Comparison of ENCODE assay signal across 8 cellular contexts in genomic region chr19:48332662-48333466, GRCh38. TPM values are rescaled to one million over a fixed set of nuclear protein-coding genes. Genes with fewer than 3 reads are reported as not detected.
A peak's percentile ranks its signal among the peaks of the same experiment; 100 is the strongest.
DNase-seq lines count a peak whose midpoint lies in the region; ATAC-seq and TF ChIP-seq lines count a peak whose summit lies in the region.

No MANE protein-coding gene starts in this region.

- WGBS in stomach, 5 donors = 0 to 3% (median 1%) methylated on average over 21 to 25 of the region's 25 CpGs

- H2AFZ ChIP-seq in Loucy (ENCODE audit: low read length) (no peak overlapping the region), neural progenitor cell (replicated peaks) (peak overlapping the region; percentile 70)

- TF ChIP-seq EP300 in stomach (IDR thresholded peaks at IDR 0.05) = no peak

- H3K27ac ChIP-seq in RWPE2 (ENCODE audit: poor library complexity, severe bottlenecking) (peak overlapping the region; percentile 64), neural progenitor cell (no peak overlapping the region), stomach (peak overlapping the region; percentile 89 to 94 (median 94))

- H3K4me2 ChIP-seq in Loucy (ENCODE audit: low read depth, low read length, poor library complexity, severe bottlenecking) = peak overlapping the region; percentile 91
- peak overlapping the region; percentile 90 for H3K4me2 ChIP-seq in neural progenitor cell

- H3K4me3 ChIP-seq in H7 (ENCODE audit: insufficient read depth, low read depth, low read length) (peak overlapping the region; percentile 31), Loucy (ENCODE audit: low read length, poor library complexity, severe bottlenecking) (peak overlapping the region; percentile 88), RWPE2 (ENCODE audit: severe bottlenecking) (peak overlapping the region; percentile 21), foreskin fibroblast (ENCODE audit: low read depth in 1 of 2, low read length in 2 of 2) (peak overlapping the region; percentile 9), neural progenitor cell (peak overlapping the region; percentile 49), stomach (peak overlapping the region; percentile 43 to 58 (median 51))

- peaks cover 26% of the 10 kb centered on the region for H3K79me2 ChIP-seq in Loucy (ENCODE audit: insufficient read depth, low read length)
- H3K79me2 ChIP-seq in neural progenitor cell (ENCODE audit: low read depth) = no peaks in the 10 kb centered on the region

- peak; percentile 88 for ATAC-seq in RWPE2 (ENCODE audit: low read depth)

- peaks cover 11% of the 10 kb centered on the region for H3K27me3 Mint-ChIP-seq in neural progenitor cell (ENCODE audit: insufficient read depth, low read depth)

- H3K27ac Mint-ChIP-seq in neural progenitor cell = peak overlapping the region; percentile 83

- intact Hi-C loops in stomach (cut with DNase I; ENCODE audit: low total_unique reads) = no loop called here

- H3K36me3 ChIP-seq in ES-I3 (ENCODE audit: insufficient read depth, low read length) (no peaks in the 10 kb centered on the region), H7 (replicated peaks; ENCODE audit: control insufficient read depth, insufficient read depth, low read length) (no peaks in the 10 kb centered on the region), Loucy (ENCODE audit: insufficient read depth, low read length) (no peaks in the 10 kb centered on the region), RWPE2 (ENCODE audit: low read depth) (peaks cover 30% of the 10 kb centered on the region), neural progenitor cell (no peaks in the 10 kb centered on the region), stomach (peaks cover 0 to 25% (median 6%) of the 10 kb centered on the region in 4 donors)

- H3K9me3 Mint-ChIP-seq in neural progenitor cell = peaks cover 9% of the 10 kb centered on the region

- DNase-seq in H7 = peak; percentile 91
- peak; percentile 95 for DNase-seq in RWPE2 (ENCODE audit: low spot score)
- DNase-seq in activated gamma-delta T cell treated with Interleukin-2 at 50 U/mL for 16 hours = peak; percentile 92
- DNase-seq in foreskin fibroblast = peak; percentile 93 to 96
- DNase-seq in neural progenitor cell (ENCODE audit: low spot score) = peak; percentile 90
- peak; percentile 93 for DNase-seq in stomach

- H3K4me1 ChIP-seq in ES-I3 (ENCODE audit: insufficient read depth, low read length) (peaks cover 7% of the 10 kb centered on the region), Loucy (ENCODE audit: insufficient read depth, low read length, poor library complexity, severe bottlenecking) (peaks cover 29% of the 10 kb centered on the region), RWPE2 (ENCODE audit: insufficient read depth, poor library complexity, severe bottlenecking) (peaks cover 10% of the 10 kb centered on the region), neural progenitor cell (peaks cover 8% of the 10 kb centered on the region), stomach (peaks cover 30 to 64% (median 44%) of the 10 kb centered on the region in 4 donors)

- peak overlapping the region; percentile 80 for H3K4me3 Mint-ChIP-seq in neural progenitor cell

- H3K9me3 ChIP-seq in ES-I3 (ENCODE audit: control insufficient read depth, insufficient read depth, low read length) = no peaks in the 10 kb centered on the region
- peaks cover 4% of the 10 kb centered on the region; the same call in 1 of the 2 replicates for H3K9me3 ChIP-seq in Loucy (ENCODE audit: insufficient read depth, low read depth, low read length)
- H3K9me3 ChIP-seq in RWPE2 (ENCODE audit: severe bottlenecking) = no peaks in the 10 kb centered on the region
- no peaks in the 10 kb centered on the region for H3K9me3 ChIP-seq in neural progenitor cell (ENCODE audit: low read depth)
- H3K9me3 ChIP-seq in stomach = no peaks in the 10 kb centered on the region

- H4K20me1 ChIP-seq in Loucy (ENCODE audit: insufficient read depth, low read length, poor library complexity, severe bottlenecking) (peaks cover 8% of the 10 kb centered on the region), neural progenitor cell (ENCODE audit: low read depth) (no peaks in the 10 kb centered on the region)

- peaks cover 11% of the 10 kb centered on the region for H3F3A ChIP-seq in Loucy (ENCODE audit: low read depth)
- H3F3A ChIP-seq in neural progenitor cell (ENCODE audit: low read depth) = peaks cover 31% of the 10 kb centered on the region

- no peaks in the 10 kb centered on the region for H3K9me2 ChIP-seq in Loucy (replicated peaks; ENCODE audit: low read depth, low read length)

- H3K36me3 Mint-ChIP-seq in neural progenitor cell = peaks cover 7% of the 10 kb centered on the region

- H3K9ac ChIP-seq in ES-I3 (ENCODE audit: low read depth, low read length) (peak overlapping the region; percentile 48; the same call in 1 of the 2 replicates), Loucy (ENCODE audit: low read depth, low read length, poor library complexity, severe bottlenecking) (peak overlapping the region; percentile 98), neural progenitor cell (no peak overlapping the region)

- TF ChIP-seq CTCF in Loucy (conservative IDR thresholded peaks at IDR 0.05; ENCODE audit: low read length) = no peak
- no peak for TF ChIP-seq CTCF in RWPE2 (IDR thresholded peaks at IDR 0.05; ENCODE audit: poor library complexity, severe bottlenecking)
- TF ChIP-seq CTCF in foreskin fibroblast (IDR thresholded peaks at IDR 0.05; ENCODE audit: low read depth, low read length) = no peak
- no peak for TF ChIP-seq CTCF in neural progenitor cell (IDR thresholded peaks at IDR 0.05)
- no peak for TF ChIP-seq CTCF in stomach (IDR thresholded peaks at IDR 0.05)

- no peak for TF ChIP-seq POLR2A in stomach (IDR thresholded peaks at IDR 0.05)

- peaks cover 39% of the 10 kb centered on the region for H3K4me1 Mint-ChIP-seq in neural progenitor cell

- no peaks in the 10 kb centered on the region for H3K27me3 ChIP-seq in H7 (ENCODE audit: control insufficient read depth, insufficient read depth, low read length)
- no peaks in the 10 kb centered on the region for H3K27me3 ChIP-seq in Loucy (ENCODE audit: insufficient read depth, low read length, poor library complexity, severe bottlenecking)
- no peaks in the 10 kb centered on the region for H3K27me3 ChIP-seq in RWPE2 (ENCODE audit: insufficient read depth, poor library complexity, severe bottlenecking)
- peaks cover 10% of the 10 kb centered on the region for H3K27me3 ChIP-seq in neural progenitor cell
- H3K27me3 ChIP-seq in stomach = no peaks in the 10 kb centered on the region

RNA-seq across cellular contexts. Expression of gene EMP3, which starts 7.5 kb away (rescaled TPM):
- total RNA-seq in H7 (2014; rRNA removed; shearing (Covaris generic)) = 29.9 and 57.5 TPM in 2 replicates
- total RNA-seq in neural progenitor cell (ENCODE audit: low replicate concordance) (1.2 and 10.7 TPM in 2 replicates), stomach (10 to 100 TPM in 4 of 5 donors, 1 to 10 TPM in 1; 6.4 to 57.2 (median 27.5) TPM)
- 10 to 100 TPM; 46.4 to 61.4 (median 53.7) TPM for polyA plus RNA-seq in stomach

RNA-seq across cellular contexts. Expression of gene TMEM143, which starts 30.9 kb away (rescaled TPM):
- total RNA-seq in H7 (2014; rRNA removed; shearing (Covaris generic)) = 11.5 and 17.4 TPM in 2 replicates
- total RNA-seq in neural progenitor cell (ENCODE audit: low replicate concordance) (3.1 and 9.4 TPM in 2 replicates), stomach (10 to 100 TPM in 4 of 5 donors, 1 to 10 TPM in 1; 9.4 to 33.3 (median 12.3) TPM)
- 1 to 10 TPM; 4.2 to 8.6 (median 7.8) TPM for polyA plus RNA-seq in stomach

RNA-seq across cellular contexts. Expression of gene SYNGR4, which starts 31.3 kb away (rescaled TPM):
- total RNA-seq in H7 (2014; rRNA removed; shearing (Covaris generic)) = not detected in 2 replicates
- total RNA-seq in neural progenitor cell (ENCODE audit: low replicate concordance) (not detected in 2 replicates), stomach (not detected)
- not detected for polyA plus RNA-seq in stomach

RNA-seq across cellular contexts. Expression of gene KDELR1, which starts 58.5 kb away (rescaled TPM):
- total RNA-seq in H7 (2014; rRNA removed; shearing (Covaris generic)) = 110 and 111 TPM in 2 replicates
- total RNA-seq in neural progenitor cell (ENCODE audit: low replicate concordance) (106 and 161 TPM in 2 replicates), stomach (100 to 1,000 TPM in 1 of 5 donors, 10 to 100 TPM in 4; 45.8 to 123 (median 67.7) TPM)
- polyA plus RNA-seq in stomach = 10 to 100 TPM; 69.8 to 93.8 (median 72.0) TPM

Comparison
In these comparisons a context has a peak if more than half of its experiments do, and no peak if none do; other contexts are left out.
1. H3K4me3 ChIP-seq: peak in every context shown above with its lines; median percentile 88 in Loucy; 51 in stomach; 49 in neural progenitor cell; 31 in H7; 21 in RWPE2; 9 in foreskin fibroblast.